1 cellular context compared by ENCODE assay signal in the genomic region with DNA sequence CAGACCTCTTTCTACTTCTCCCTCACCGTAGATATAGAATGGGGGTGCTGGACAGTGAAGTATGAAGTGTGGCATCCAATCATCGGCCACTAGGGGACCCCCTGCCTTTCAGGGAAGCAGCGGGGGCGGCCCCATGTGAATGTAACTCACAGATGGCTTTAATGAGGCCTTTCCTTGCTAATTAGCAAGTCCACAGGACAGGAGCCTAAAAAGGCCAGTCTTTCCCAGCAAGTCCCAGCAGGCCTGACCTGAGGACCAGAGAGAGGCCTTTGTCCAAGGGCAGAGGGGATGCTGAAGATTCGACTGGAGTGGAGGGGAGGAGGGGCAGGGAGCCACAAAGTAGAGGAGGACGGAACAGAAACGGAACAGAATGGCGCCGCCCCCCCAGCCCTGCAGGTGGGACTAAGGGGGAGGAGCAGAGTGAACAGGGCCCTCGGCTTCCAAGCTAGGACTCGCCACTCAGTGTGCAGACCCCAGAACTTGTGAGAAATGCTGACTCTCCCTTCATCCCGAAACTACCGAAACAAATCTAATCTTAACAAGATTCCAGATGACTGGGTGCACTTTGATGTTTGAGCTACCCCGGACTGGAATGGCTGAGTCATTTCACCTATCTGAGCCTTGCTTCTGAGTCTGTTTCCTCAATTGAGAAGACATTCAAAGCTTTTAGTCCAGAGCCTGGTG.
TF ChIP-seq lines count a peak whose summit lies in the region.

No MANE protein-coding gene starts in this region.

TF ChIP-seq in K562, 482 proteins besides CTCF, POLR2A, EP300 and RAD21 (continued from another document and continues in another):
- TF ChIP-seq MGA (IDR thresholded peaks at IDR 0.05) (no peak), SMAD2 (IDR thresholded peaks at IDR 0.05; ENCODE audit: low read depth, low read length) (no peak), TOE1 (IDR thresholded peaks at IDR 0.05; ENCODE audit: borderline replicate concordance) (0 out of 2 replicates have a peak, but pooled peaks have one; percentile 39), TOE1 (CRISPR knock-in tag; IDR thresholded peaks at IDR 0.05; ENCODE audit: borderline replicate concordance, low read depth) (no peak), MXI1 (IDR thresholded peaks at IDR 0.05; ENCODE audit: low read depth, low read length) (no peak), HDGF (IDR thresholded peaks at IDR 0.05) (peak; percentile 81; the same call in 1 of the 2 replicates), KDM5B (IDR thresholded peaks at IDR 0.05; ENCODE audit: insufficient replicate concordance, low read depth, low read length) (no peak), TBP (optimal IDR thresholded peaks at IDR 0.05; ENCODE audit: low read depth, low read length) (peak; percentile 40), DIDO1 (tag; IDR thresholded peaks at IDR 0.05; ENCODE audit: low read depth) (no peak), HNRNPUL1 (IDR thresholded peaks at IDR 0.05; ENCODE audit: low read length) (no peak), SETDB1 (IDR thresholded peaks at IDR 0.05; ENCODE audit: low read length) (no peak), YY1 (IDR thresholded peaks at IDR 0.05; ENCODE audit: borderline replicate concordance in 1 of 3, control insufficient read depth in 1 of 3, extremely low read depth in 1 of 3, insufficient read depth in 3 of 3, insufficient read length in 1 of 3, insufficient replicate concordance in 2 of 3, low read depth in 1 of 3, low read length in 2 of 3) (peak in 1 of 3 experiments; percentile 55), FIP1L1 (IDR thresholded peaks at IDR 0.05; ENCODE audit: low read depth, low read length, poor library complexity, severe bottlenecking) (no peak), ZNF174 (CRISPR knock-in tag; IDR thresholded peaks at IDR 0.05) (no peak), PML (IDR thresholded peaks at IDR 0.05; ENCODE audit: low read length) (no peak), MTA2 (IDR thresholded peaks at IDR 0.05; ENCODE audit: low read depth) (0 out of 2 replicates have a peak, but pooled peaks have one; percentile 2), ZNF584 (CRISPR knock-in tag; IDR thresholded peaks at IDR 0.05; ENCODE audit: low read depth) (no peak), MED1 (CRISPR knock-in tag; IDR thresholded peaks at IDR 0.05; ENCODE audit: borderline replicate concordance) (no peak), CCNT2 (IDR thresholded peaks at IDR 0.05; ENCODE audit: borderline replicate concordance, extremely low read depth, insufficient read length, low read depth, low read length) (peak; percentile 33), BCL6 (CRISPR knock-in tag; IDR thresholded peaks at IDR 0.05) (no peak), ZNF165 (CRISPR knock-in tag; IDR thresholded peaks at IDR 0.05; ENCODE audit: borderline replicate concordance) (no peak)
- TF ChIP-seq, protein P1, sequence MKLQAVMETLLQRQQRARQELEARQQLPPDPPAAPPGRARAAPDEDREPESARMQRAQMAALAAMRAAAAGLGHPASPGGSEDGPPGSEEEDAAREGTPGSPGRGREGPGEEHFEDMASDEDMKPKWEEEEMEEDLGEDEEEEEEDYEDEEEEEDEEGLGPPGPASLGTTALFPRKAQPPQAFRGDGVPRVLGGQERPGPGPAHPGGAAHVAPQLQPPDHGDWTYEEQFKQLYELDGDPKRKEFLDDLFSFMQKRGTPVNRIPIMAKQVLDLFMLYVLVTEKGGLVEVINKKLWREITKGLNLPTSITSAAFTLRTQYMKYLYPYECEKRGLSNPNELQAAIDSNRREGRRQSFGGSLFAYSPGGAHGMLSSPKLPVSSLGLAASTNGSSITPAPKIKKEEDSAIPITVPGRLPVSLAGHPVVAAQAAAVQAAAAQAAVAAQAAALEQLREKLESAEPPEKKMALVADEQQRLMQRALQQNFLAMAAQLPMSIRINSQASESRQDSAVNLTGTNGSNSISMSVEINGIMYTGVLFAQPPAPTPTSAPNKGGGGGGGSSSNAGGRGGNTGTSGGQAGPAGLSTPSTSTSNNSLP (IDR thresholded peaks at IDR 0.05; ENCODE audit: borderline replicate concordance, low read depth, low read length) = peak; percentile 59
- TF ChIP-seq, protein P2, sequence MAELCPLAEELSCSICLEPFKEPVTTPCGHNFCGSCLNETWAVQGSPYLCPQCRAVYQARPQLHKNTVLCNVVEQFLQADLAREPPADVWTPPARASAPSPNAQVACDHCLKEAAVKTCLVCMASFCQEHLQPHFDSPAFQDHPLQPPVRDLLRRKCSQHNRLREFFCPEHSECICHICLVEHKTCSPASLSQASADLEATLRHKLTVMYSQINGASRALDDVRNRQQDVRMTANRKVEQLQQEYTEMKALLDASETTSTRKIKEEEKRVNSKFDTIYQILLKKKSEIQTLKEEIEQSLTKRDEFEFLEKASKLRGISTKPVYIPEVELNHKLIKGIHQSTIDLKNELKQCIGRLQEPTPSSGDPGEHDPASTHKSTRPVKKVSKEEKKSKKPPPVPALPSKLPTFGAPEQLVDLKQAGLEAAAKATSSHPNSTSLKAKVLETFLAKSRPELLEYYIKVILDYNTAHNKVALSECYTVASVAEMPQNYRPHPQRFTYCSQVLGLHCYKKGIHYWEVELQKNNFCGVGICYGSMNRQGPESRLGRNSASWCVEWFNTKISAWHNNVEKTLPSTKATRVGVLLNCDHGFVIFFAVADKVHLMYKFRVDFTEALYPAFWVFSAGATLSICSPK (IDR thresholded peaks at IDR 0.05; ENCODE audit: borderline replicate concordance) = no peak
- TF ChIP-seq, protein P3, sequence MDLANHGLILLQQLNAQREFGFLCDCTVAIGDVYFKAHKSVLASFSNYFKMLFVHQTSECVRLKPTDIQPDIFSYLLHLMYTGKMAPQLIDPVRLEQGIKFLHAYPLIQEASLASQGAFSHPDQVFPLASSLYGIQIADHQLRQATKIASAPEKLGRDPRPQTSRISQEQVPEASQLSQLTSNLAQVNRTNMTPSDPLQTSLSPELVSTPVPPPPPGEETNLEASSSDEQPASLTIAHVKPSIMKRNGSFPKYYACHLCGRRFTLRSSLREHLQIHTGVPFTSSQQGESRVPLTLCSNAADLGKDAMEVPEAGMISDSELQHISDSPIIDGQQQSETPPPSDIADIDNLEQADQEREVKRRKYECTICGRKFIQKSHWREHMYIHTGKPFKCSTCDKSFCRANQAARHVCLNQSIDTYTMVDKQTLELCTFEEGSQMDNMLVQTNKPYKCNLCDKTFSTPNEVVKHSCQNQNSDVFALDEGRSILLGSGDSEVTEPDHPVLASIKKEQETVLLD (IDR thresholded peaks at IDR 0.05) = peak; percentile 52; the same call in 1 of the 2 replicates
- TF ChIP-seq, protein P4, sequence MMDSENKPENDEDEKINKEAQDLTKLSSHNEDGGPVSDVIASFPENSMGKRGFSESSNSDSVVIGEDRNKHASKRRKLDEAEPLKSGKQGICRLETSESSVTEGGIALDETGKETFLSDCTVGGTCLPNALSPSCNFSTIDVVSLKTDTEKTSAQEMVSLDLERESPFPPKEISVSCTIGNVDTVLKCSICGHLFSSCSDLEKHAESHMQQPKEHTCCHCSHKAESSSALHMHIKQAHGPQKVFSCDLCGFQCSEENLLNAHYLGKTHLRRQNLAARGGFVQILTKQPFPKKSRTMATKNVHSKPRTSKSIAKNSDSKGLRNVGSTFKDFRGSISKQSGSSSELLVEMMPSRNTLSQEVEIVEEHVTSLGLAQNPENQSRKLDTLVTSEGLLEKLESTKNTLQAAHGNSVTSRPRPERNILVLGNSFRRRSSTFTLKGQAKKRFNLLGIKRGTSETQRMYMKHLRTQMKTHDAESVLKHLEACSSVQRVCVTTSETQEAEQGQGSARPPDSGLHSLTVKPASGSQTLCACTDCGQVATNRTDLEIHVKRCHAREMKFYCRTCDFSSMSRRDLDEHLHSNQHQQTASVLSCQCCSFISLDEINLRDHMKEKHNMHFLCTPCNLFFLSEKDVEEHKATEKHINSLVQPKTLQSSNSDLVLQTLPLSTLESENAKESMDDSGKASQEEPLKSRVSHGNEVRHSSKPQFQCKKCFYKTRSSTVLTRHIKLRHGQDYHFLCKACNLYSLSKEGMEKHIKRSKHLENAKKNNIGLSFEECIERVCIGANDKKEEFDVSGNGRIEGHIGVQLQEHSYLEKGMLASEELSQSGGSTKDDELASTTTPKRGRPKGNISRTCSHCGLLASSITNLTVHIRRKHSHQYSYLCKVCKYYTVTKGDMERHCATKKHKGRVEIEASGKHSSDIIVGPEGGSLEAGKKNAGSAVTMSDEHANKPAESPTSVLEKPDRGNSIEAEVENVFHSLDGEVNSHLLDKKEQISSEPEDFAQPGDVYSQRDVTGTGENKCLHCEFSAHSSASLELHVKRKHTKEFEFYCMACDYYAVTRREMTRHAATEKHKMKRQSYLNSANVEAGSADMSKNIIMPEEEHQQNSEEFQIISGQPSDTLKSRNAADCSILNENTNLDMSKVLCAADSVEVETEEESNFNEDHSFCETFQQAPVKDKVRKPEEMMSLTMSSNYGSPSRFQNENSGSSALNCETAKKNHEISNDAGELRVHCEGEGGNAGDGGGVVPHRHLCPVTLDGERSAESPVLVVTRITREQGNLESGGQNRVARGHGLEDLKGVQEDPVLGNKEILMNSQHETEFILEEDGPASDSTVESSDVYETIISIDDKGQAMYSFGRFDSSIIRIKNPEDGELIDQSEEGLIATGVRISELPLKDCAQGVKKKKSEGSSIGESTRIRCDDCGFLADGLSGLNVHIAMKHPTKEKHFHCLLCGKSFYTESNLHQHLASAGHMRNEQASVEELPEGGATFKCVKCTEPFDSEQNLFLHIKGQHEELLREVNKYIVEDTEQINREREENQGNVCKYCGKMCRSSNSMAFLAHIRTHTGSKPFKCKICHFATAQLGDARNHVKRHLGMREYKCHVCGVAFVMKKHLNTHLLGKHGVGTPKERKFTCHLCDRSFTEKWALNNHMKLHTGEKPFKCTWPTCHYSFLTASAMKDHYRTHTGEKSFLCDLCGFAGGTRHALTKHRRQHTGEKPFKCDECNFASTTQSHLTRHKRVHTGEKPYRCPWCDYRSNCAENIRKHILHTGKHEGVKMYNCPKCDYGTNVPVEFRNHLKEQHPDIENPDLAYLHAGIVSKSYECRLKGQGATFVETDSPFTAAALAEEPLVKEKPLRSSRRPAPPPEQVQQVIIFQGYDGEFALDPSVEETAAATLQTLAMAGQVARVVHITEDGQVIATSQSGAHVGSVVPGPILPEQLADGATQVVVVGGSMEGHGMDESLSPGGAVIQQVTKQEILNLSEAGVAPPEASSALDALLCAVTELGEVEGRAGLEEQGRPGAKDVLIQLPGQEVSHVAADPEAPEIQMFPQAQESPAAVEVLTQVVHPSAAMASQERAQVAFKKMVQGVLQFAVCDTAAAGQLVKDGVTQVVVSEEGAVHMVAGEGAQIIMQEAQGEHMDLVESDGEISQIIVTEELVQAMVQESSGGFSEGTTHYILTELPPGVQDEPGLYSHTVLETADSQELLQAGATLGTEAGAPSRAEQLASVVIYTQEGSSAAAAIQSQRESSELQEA (IDR thresholded peaks at IDR 0.05; ENCODE audit: low read depth) = no peak
